12 cellular contexts compared by ENCODE assay signal in genomic region chr10:118458957-118459641, GRCh38.
A peak's percentile ranks its signal among the peaks of the same experiment; 100 is the strongest.
DNase-seq lines count a peak whose midpoint lies in the region; ATAC-seq and TF ChIP-seq lines count a peak whose summit lies in the region.
"Had no signal": no experiment of that assay in that cellular context is flagged by ENCODE, and none has a peak within 500 bp of the region (broad histone marks: within the 10 kb centered on the region; RNA-seq: fewer than 3 reads in every experiment).

No MANE protein-coding gene starts in this region.

- peak overlapping the region; percentile 27; the same call in 1 of the 2 replicates for H3K4me2 ChIP-seq in OCI-LY7 (ENCODE audit: low read length)

- H3K9me3 Mint-ChIP-seq in CD4-positive, alpha-beta T cell, result no peaks in the 10 kb centered on the region
- H3K9me3 Mint-ChIP-seq: IgD-negative memory B cell had no signal

- H3K9me3 ChIP-seq in CD4-positive, alpha-beta T cell (ENCODE audit: control insufficient read depth, low read length), result no peaks in the 10 kb centered on the region
- H3K9me3 ChIP-seq in OCI-LY7 (ENCODE audit: low read length) (no peaks in the 10 kb centered on the region), BE2C (no peaks in the 10 kb centered on the region)
- H3K9me3 ChIP-seq: adrenal gland, esophagus muscularis mucosa had no signal

- TF ChIP-seq CTCF in CD4-positive, alpha-beta T cell (IDR thresholded peaks at IDR 0.05), result no peak
- TF ChIP-seq CTCF in OCI-LY7 (conservative IDR thresholded peaks at IDR 0.05; ENCODE audit: low read length) (no peak), BE2C (IDR thresholded peaks at IDR 0.05; ENCODE audit: low read depth, low read length) (no peak)

- peaks cover 53% of the 10 kb centered on the region for H3K27me3 Mint-ChIP-seq in CD4-positive, alpha-beta T cell

- intact Hi-C loops in CD4-positive, alpha-beta T cell (cut with DNase I, micrococcal nuclease), result loop anchor here (1.0 to 2.0 kb wide), 3 partner anchors 117 to 963 kb away; partner anchors contain the start of gene FAM204A (in 1 of the 2)
- intact Hi-C loops in OCI-LY7 (cut with micrococcal nuclease; ENCODE audit: unreplicated experiment), result loop anchor here (2.0 kb wide), 1 partner anchor 962 kb away; no protein-coding TSS in a partner anchor

- no peaks in the 10 kb centered on the region for H3K36me3 Mint-ChIP-seq in CD4-positive, alpha-beta T cell (ENCODE audit: low read depth)
- H3K36me3 Mint-ChIP-seq: IgD-negative memory B cell had no signal

- no peaks in the 10 kb centered on the region for H3K79me2 ChIP-seq in OCI-LY7 (ENCODE audit: insufficient read depth, low read depth, low read length)

- H3K4me3 ChIP-seq in OCI-LY7 (ENCODE audit: low read depth, low read length, poor library complexity, severe bottlenecking) (no peak overlapping the region), BE2C (ENCODE audit: low read depth, low read length) (no peak overlapping the region)
- H3K4me3 ChIP-seq: esophagus muscularis mucosa had no signal

- no peak overlapping the region for H3K27ac Mint-ChIP-seq in CD4-positive, alpha-beta T cell
- H3K27ac Mint-ChIP-seq: IgD-negative memory B cell had no signal

- no TSS peak for BruUV-seq in OCI-LY7 (replicated peaks; lab: Mats Ljungman, UMichigan)

- H3K36me3 ChIP-seq in OCI-LY7 (ENCODE audit: insufficient read depth, low read length) (no peaks in the 10 kb centered on the region), BE2C (no peaks in the 10 kb centered on the region)
- H3K36me3 ChIP-seq: adrenal gland, esophagus muscularis mucosa had no signal

- H3K27me3 ChIP-seq in CD4-positive, alpha-beta T cell (ENCODE audit: control insufficient read depth, insufficient read depth, low read length), result peaks cover 8% of the 10 kb centered on the region
- H3K27me3 ChIP-seq in BE2C, result peaks cover 22% of the 10 kb centered on the region

- no peaks in the 10 kb centered on the region for H3K4me1 Mint-ChIP-seq in CD4-positive, alpha-beta T cell (ENCODE audit: low read depth)

- DNase-seq in CD4-positive, alpha-beta T cell, result no peak
- DNase-seq in OCI-LY7 (ENCODE audit: low spot score) (no peak), left lobe of liver (ENCODE audit: low spot score) (no peak), BE2C (no peak), iPS-NIHi7 (ENCODE audit: extremely low spot score) (no peak), DMS153 (lab: John Stamatoyannopoulos, UW) (no peak)
- DNase-seq: SIG-M5 had no signal

- no peaks in the 10 kb centered on the region for H3K4me1 ChIP-seq in OCI-LY7 (ENCODE audit: insufficient read depth, low read length, poor library complexity, severe bottlenecking)
- H3K4me1 ChIP-seq in BE2C, result no peaks in the 10 kb centered on the region

- H4K20me1 ChIP-seq in OCI-LY7 (ENCODE audit: insufficient read depth, low read length), result no peaks in the 10 kb centered on the region

- H3K9me2 ChIP-seq in OCI-LY7 (ENCODE audit: insufficient read depth, low read length), result no peaks in the 10 kb centered on the region

- CTCF ChIA-PET in CD4-positive, alpha-beta T cell (lab: Charles Lee), result interaction anchor here (0.6 to 4.1 kb wide), 6 partner anchors 10 to 963 kb away, joined by 3 to 26 read pairs (median 4); no protein-coding TSS in a partner anchor
- CTCF ChIA-PET in OCI-LY7 (lab: Charles Lee; ENCODE audit: unreplicated experiment), result no interaction called here

- H2AFZ ChIP-seq in OCI-LY7 (ENCODE audit: low read length), result peak overlapping the region; percentile 81

- H3K4me3 Mint-ChIP-seq in CD4-positive, alpha-beta T cell, result peak overlapping the region; percentile 66

- POLR2A ChIA-PET in CD4-positive, alpha-beta T cell (lab: Charles Lee), result no interaction called here
- POLR2A ChIA-PET in OCI-LY7 (lab: Charles Lee), result interaction anchor here (1.0 to 1.7 kb wide), 2 partner anchors 9 to 16 kb away, joined by 3 to 5 read pairs; no protein-coding TSS in a partner anchor

- no peak overlapping the region for H3K27ac ChIP-seq in CD4-positive, alpha-beta T cell (ENCODE audit: low read depth, low read length)
- H3K27ac ChIP-seq in OCI-LY7 (ENCODE audit: low read depth, low read length, poor library complexity, severe bottlenecking), result no peak overlapping the region
- H3K27ac ChIP-seq: adrenal gland, esophagus muscularis mucosa had no signal

- ATAC-seq in CD4-positive, alpha-beta T cell (ENCODE audit: poor library complexity), result no peak
- ATAC-seq in GM18867 (IDR thresholded peaks at IDR 0.05; ENCODE audit: unreplicated experiment) (peak; percentile 10), left lobe of liver (peak; percentile 54), HG03342 (IDR thresholded peaks at IDR 0.05; ENCODE audit: unreplicated experiment) (no peak)

Comparison
In these comparisons a context has a peak if more than half of its experiments do, and no peak if none do; other contexts are left out.
1. ATAC-seq: peak in GM18867 (single experiment) and left lobe of liver (single experiment); none in CD4-positive, alpha-beta T cell (single experiment) and HG03342 (single experiment).